In genomic region chr16:69311115-69311532, GRCh38 we compare ENCODE assay signal across 8 cellular contexts. TPM values are rescaled to one million over a fixed set of nuclear protein-coding genes. Genes with fewer than 3 reads are reported as not detected.
DNase-seq lines count a peak whose midpoint lies in the region; ATAC-seq, FAIRE-seq and TF ChIP-seq lines count a peak whose summit lies in the region.

Gene VPS4A, plus strand, starts transcription at chr16:69311350. Its CDS starts 162 bp downstream, at chr16:69311512.

- TF ChIP-seq CTCF in adrenal gland (IDR thresholded peaks at IDR 0.05) (peak; percentile 45 to 98 (median 80)), heart right ventricle (IDR thresholded peaks at IDR 0.05) (peak; percentile 76 to 95 (median 91)), progenitor cell of endocrine pancreas (IDR thresholded peaks at IDR 0.05; ENCODE audit: unreplicated experiment) (peak; percentile 81)

- H3K36me3 ChIP-seq in adrenal gland (replicated peaks in 1 of 2) = peaks cover 0 to 14% of the 10 kb centered on the region in 2 donors
- H3K36me3 ChIP-seq in heart right ventricle = peaks cover 0 to 32% (median 9%) of the 10 kb centered on the region in 9 donors

- WGBS in adrenal gland, 4 donors = 0 to 1% (median 0%) methylated on average over 7 to 51 of the region's 51 CpGs; no CpG with 5 or more reads in 1 of the 4 donors
- WGBS in heart right ventricle, 2 donors = 0% methylated on average over 43 to 51 of the region's 51 CpGs

- DNase-seq in GM12892 (ENCODE audit: insufficient read length) (peak; percentile 93), NCI-H1436 treated with DMSO at 0.1 percent for 48 hours (lab: John Stamatoyannopoulos, UW) (peak; percentile 63), T-cell (peak; percentile 92 to 98 (median 96)), adrenal gland (peak; percentile 96 to 98 (median 97)), heart right ventricle (peak; percentile 96 to 97), progenitor cell of endocrine pancreas (ENCODE audit: low spot score, unreplicated experiment) (peak; percentile 99), ureter (ENCODE audit: low spot score) (peak; percentile 96)

- H3K36me3 Mint-ChIP-seq in T-cell (peaks cover 4% of the 10 kb centered on the region), progenitor cell of endocrine pancreas (ENCODE audit: insufficient read depth) (peaks cover 3% of the 10 kb centered on the region)

- ATAC-seq in HG02852 (IDR thresholded peaks at IDR 0.05; ENCODE audit: unreplicated experiment) (peak; percentile 92), T-cell (replicated peaks in 1 of 4) (peak; percentile 92 to 99 (median 94)), heart right ventricle (peak; percentile 94 to 98 (median 96))

- H3K9me3 Mint-ChIP-seq in T-cell (no peaks in the 10 kb centered on the region), progenitor cell of endocrine pancreas (ENCODE audit: low read depth) (no peaks in the 10 kb centered on the region)

- H3K4me3 Mint-ChIP-seq in T-cell (peak within 1 kb of the TSS; percentile 98), progenitor cell of endocrine pancreas (ENCODE audit: low read depth) (peak within 1 kb of the TSS; percentile 98)

- peak within 1 kb of the TSS; percentile 53 to 88 (median 74) for H3K4me3 ChIP-seq in adrenal gland
- H3K4me3 ChIP-seq in heart right ventricle = peak within 1 kb of the TSS; percentile 77 to 99 (median 88)

- H3K4me1 ChIP-seq in adrenal gland (replicated peaks in 1 of 2) (peaks cover 18 to 27% of the 10 kb centered on the region in 2 donors), heart right ventricle (peaks cover 5 to 44% (median 25%) of the 10 kb centered on the region in 9 donors)

- intact Hi-C loops in adrenal gland (cut with DNase I) (no loop called here), heart right ventricle (cut with DNase I) (loop anchor here in 2 of 10 donors (1.0 to 2.0 kb wide), 2 partner anchors 28 kb away; partner anchors contain the start of genes COG8 (in 2 of the 2) and NIP7 (in 2 of the 2))

- POLR2A ChIA-PET in T-cell (lab: Charles Lee) = no interaction called here

- CTCF ChIA-PET in T-cell (lab: Charles Lee) = interaction anchor here in 1 of 2 donors (0.7 kb wide), 1 partner anchor 22 kb away, joined by 3 read pairs; no protein-coding TSS in a partner anchor

- TF ChIP-seq POLR2A in GM12892 (IDR thresholded peaks at IDR 0.05; ENCODE audit: low read depth, low read length) (peak; percentile 76), adrenal gland (IDR thresholded peaks at IDR 0.05) (peak; percentile 85 to 89)

- no peaks in the 10 kb centered on the region for H3K27me3 ChIP-seq in adrenal gland
- H3K27me3 ChIP-seq in heart right ventricle = no peaks in the 10 kb centered on the region

- H3K27ac ChIP-seq in adrenal gland = peak within 1 kb of the TSS; percentile 47 to 96 (median 91)
- H3K27ac ChIP-seq in heart right ventricle = peak within 1 kb of the TSS; percentile 36 to 97 (median 90)

- H3K9me3 ChIP-seq in adrenal gland (replicated peaks in 1 of 3) = no peaks in the 10 kb centered on the region
- no peaks in the 10 kb centered on the region for H3K9me3 ChIP-seq in heart right ventricle

- peak within 1 kb of the TSS; percentile 95 for H3K27ac Mint-ChIP-seq in T-cell
- peak within 1 kb of the TSS; percentile 96 for H3K27ac Mint-ChIP-seq in progenitor cell of endocrine pancreas

- H3K27me3 Mint-ChIP-seq in T-cell = no peaks in the 10 kb centered on the region
- no peaks in the 10 kb centered on the region for H3K27me3 Mint-ChIP-seq in progenitor cell of endocrine pancreas

- H3K4me1 Mint-ChIP-seq in T-cell (peaks cover 31 to 35% (median 32%) of the 10 kb centered on the region in 3 donors), progenitor cell of endocrine pancreas (ENCODE audit: low read depth) (peaks cover 5% of the 10 kb centered on the region)

- peak; percentile 99 for FAIRE-seq in GM12892 (lab: Jason Lieb, UNC)

RNA-seq across cellular contexts. Expression of gene VPS4A, which starts in this region (rescaled TPM):
- polyA plus RNA-seq in GM12892 (2012; ENCODE audit: missing spikeins) = 22.5 TPM
- total RNA-seq in T-cell (10 to 100 TPM; 40.5 to 61.9 (median 55.9) TPM), adrenal gland (10 to 100 TPM; 28.9 to 39.5 (median 34.6) TPM), heart right ventricle (10 to 100 TPM; 24.2 to 35.1 (median 27.7) TPM), progenitor cell of endocrine pancreas (21.2 and 25.2 TPM in 2 replicates), ureter (30.8 TPM)
- polyA plus RNA-seq in adrenal gland (10 to 100 TPM; 31.2 to 55.1 (median 42.5) TPM), heart right ventricle (10 to 100 TPM; 38.8 to 44.6 TPM)

Comparison
In these comparisons a context has a peak if more than half of its experiments do, and no peak if none do; other contexts are left out.
1. Peak in every context shown above with its lines: DNase-seq, ATAC-seq, H3K4me3 ChIP-seq and H3K27ac ChIP-seq.